ENCODE assay signal across 8 cellular contexts in genomic region chr14:49692895-49693737, GRCh38. TPM values are rescaled to one million over a fixed set of nuclear protein-coding genes. Genes with fewer than 3 reads are reported as not detected.
DNase-seq lines count a peak whose midpoint lies in the region; ATAC-seq and TF ChIP-seq lines count a peak whose summit lies in the region.

Gene KLHDC1 (plus strand): TSS chr14:49693120. CDS start chr14:49693195, 75 bp downstream.

- intact Hi-C loops in left colon (cut with DNase I, micrococcal nuclease) = loop anchor here (10.0 kb wide), 1 partner anchor 58 kb away; the partner anchor contains the start of gene DNAAF2 (in 2 of the 2)

- peak; percentile 77 for ATAC-seq in GM18909 (IDR thresholded peaks at IDR 0.05; ENCODE audit: poor library complexity, unreplicated experiment)
- ATAC-seq in HG03159 (IDR thresholded peaks at IDR 0.05; ENCODE audit: unreplicated experiment) = peak; percentile 61
- peak; percentile 76 for ATAC-seq in left colon

- DNase-seq in ACHN = peak; percentile 90
- DNase-seq in NCI-H345 treated with DMSO at 0.1 percent for 48 hours (lab: John Stamatoyannopoulos, UW; ENCODE audit: unreplicated experiment) = peak; percentile 52
- DNase-seq in activated CD4-positive, alpha-beta T cell treated with anti-CD3 and anti-CD28 coated beads for 4 hours = peak; percentile 75 to 76
- peak; percentile 84 for DNase-seq in choroid plexus epithelial cell (ENCODE audit: low read depth)
- peak; percentile 82 to 88 for DNase-seq in left colon
- peak; percentile 32 to 58 (median 47) for DNase-seq in stimulated activated CD4-positive, alpha-beta T cell treated with anti-CD3 and anti-CD28 coated beads, Interleukin-1b, Interleukin-23, amount 100 ng/mL, for 24 hours (ENCODE audit: low read depth in 4 of 4, low spot score in 1 of 4)

- H3K4me3 ChIP-seq in choroid plexus epithelial cell (ENCODE audit: low read depth, low read length) = peak within 1 kb of the TSS; percentile 76

- in situ Hi-C loops in ACHN (cut with HindIII; ENCODE audit: low pct_ligation_motif_present, low pct_unique_long_range_greater_than_20kb, low sequenced_read_pairs) = no loop called here

- no peak for TF ChIP-seq CTCF in choroid plexus epithelial cell (conservative IDR thresholded peaks at IDR 0.05; ENCODE audit: low read depth, low read length)

RNA-seq across cellular contexts. Expression of gene KLHDC1, which starts in this region (rescaled TPM):
- total RNA-seq in left colon = 1 to 10 TPM; 3.3 to 3.7 TPM

Comparison
In these comparisons a context has a peak if more than half of its experiments do, and no peak if none do; other contexts are left out.
1. Peak in every context shown above with its lines: DNase-seq, ATAC-seq and H3K4me3 ChIP-seq.